Comparison of ENCODE assay signal across 1 cellular context in the genomic region with DNA sequence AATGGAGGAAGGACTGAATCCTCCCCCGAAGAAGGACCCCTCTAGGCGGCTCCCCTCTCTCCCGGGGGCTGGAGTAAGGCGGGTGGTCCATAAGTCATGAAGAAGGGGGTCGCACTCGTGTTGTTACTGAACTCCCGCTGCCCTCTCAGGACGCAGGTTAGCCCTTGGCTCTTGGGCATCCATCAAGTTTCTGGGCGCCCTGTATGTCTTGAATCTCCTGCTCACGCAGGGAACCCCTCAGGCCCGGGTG.
TF ChIP-seq lines count a peak whose summit lies in the region.

No MANE protein-coding gene starts in this region.

TF ChIP-seq in GM12878, 131 proteins besides CTCF, POLR2A, EP300 and RAD21:
- TF ChIP-seq HCFC1 (IDR thresholded peaks at IDR 0.05; ENCODE audit: low read length) = no peak
- TF ChIP-seq, protein P1, sequence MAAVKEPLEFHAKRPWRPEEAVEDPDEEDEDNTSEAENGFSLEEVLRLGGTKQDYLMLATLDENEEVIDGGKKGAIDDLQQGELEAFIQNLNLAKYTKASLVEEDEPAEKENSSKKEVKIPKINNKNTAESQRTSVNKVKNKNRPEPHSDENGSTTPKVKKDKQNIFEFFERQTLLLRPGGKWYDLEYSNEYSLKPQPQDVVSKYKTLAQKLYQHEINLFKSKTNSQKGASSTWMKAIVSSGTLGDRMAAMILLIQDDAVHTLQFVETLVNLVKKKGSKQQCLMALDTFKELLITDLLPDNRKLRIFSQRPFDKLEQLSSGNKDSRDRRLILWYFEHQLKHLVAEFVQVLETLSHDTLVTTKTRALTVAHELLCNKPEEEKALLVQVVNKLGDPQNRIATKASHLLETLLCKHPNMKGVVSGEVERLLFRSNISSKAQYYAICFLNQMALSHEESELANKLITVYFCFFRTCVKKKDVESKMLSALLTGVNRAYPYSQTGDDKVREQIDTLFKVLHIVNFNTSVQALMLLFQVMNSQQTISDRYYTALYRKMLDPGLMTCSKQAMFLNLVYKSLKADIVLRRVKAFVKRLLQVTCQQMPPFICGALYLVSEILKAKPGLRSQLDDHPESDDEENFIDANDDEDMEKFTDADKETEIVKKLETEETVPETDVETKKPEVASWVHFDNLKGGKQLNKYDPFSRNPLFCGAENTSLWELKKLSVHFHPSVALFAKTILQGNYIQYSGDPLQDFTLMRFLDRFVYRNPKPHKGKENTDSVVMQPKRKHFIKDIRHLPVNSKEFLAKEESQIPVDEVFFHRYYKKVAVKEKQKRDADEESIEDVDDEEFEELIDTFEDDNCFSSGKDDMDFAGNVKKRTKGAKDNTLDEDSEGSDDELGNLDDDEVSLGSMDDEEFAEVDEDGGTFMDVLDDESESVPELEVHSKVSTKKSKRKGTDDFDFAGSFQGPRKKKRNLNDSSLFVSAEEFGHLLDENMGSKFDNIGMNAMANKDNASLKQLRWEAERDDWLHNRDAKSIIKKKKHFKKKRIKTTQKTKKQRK (IDR thresholded peaks at IDR 0.05; ENCODE audit: low read depth, low read length) = no peak
- TF ChIP-seq EZH2 (IDR thresholded peaks at IDR 0.05; ENCODE audit: borderline replicate concordance, control insufficient read depth, low read depth, low read length) = no peak
- TF ChIP-seq CHD2 (IDR thresholded peaks at IDR 0.05; ENCODE audit: borderline replicate concordance, low read depth, low read length) = no peak
- TF ChIP-seq, protein P2, sequence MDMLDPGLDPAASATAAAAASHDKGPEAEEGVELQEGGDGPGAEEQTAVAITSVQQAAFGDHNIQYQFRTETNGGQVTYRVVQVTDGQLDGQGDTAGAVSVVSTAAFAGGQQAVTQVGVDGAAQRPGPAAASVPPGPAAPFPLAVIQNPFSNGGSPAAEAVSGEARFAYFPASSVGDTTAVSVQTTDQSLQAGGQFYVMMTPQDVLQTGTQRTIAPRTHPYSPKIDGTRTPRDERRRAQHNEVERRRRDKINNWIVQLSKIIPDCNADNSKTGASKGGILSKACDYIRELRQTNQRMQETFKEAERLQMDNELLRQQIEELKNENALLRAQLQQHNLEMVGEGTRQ (IDR thresholded peaks at IDR 0.05; ENCODE audit: borderline replicate concordance, low read depth, low read length) = no peak
- peak; percentile 37; the same call in 1 of the 2 replicates for TF ChIP-seq PAX5 (IDR thresholded peaks at IDR 0.05; ENCODE audit: borderline replicate concordance, low read depth, low read length)
- no peak for TF ChIP-seq SUPT20H (IDR thresholded peaks at IDR 0.05; ENCODE audit: borderline replicate concordance, control insufficient read depth, low read depth, low read length)
- peak; percentile 80 for TF ChIP-seq POLR2AphosphoS5 (IDR thresholded peaks at IDR 0.05; ENCODE audit: low read length)
- no peak for TF ChIP-seq NFXL1 (IDR thresholded peaks at IDR 0.05; ENCODE audit: borderline replicate concordance)
- no peak for TF ChIP-seq GATAD2B (conservative IDR thresholded peaks at IDR 0.05; ENCODE audit: low read depth)
- no peak for TF ChIP-seq NR2C2 (IDR thresholded peaks at IDR 0.05; ENCODE audit: borderline replicate concordance, control insufficient read depth, insufficient read length, low read depth)
- TF ChIP-seq SIN3A (IDR thresholded peaks at IDR 0.05; ENCODE audit: low read depth, low read length) = 0 out of 2 replicates have a peak, but pooled peaks have one; percentile 11
- TF ChIP-seq, protein P3, sequence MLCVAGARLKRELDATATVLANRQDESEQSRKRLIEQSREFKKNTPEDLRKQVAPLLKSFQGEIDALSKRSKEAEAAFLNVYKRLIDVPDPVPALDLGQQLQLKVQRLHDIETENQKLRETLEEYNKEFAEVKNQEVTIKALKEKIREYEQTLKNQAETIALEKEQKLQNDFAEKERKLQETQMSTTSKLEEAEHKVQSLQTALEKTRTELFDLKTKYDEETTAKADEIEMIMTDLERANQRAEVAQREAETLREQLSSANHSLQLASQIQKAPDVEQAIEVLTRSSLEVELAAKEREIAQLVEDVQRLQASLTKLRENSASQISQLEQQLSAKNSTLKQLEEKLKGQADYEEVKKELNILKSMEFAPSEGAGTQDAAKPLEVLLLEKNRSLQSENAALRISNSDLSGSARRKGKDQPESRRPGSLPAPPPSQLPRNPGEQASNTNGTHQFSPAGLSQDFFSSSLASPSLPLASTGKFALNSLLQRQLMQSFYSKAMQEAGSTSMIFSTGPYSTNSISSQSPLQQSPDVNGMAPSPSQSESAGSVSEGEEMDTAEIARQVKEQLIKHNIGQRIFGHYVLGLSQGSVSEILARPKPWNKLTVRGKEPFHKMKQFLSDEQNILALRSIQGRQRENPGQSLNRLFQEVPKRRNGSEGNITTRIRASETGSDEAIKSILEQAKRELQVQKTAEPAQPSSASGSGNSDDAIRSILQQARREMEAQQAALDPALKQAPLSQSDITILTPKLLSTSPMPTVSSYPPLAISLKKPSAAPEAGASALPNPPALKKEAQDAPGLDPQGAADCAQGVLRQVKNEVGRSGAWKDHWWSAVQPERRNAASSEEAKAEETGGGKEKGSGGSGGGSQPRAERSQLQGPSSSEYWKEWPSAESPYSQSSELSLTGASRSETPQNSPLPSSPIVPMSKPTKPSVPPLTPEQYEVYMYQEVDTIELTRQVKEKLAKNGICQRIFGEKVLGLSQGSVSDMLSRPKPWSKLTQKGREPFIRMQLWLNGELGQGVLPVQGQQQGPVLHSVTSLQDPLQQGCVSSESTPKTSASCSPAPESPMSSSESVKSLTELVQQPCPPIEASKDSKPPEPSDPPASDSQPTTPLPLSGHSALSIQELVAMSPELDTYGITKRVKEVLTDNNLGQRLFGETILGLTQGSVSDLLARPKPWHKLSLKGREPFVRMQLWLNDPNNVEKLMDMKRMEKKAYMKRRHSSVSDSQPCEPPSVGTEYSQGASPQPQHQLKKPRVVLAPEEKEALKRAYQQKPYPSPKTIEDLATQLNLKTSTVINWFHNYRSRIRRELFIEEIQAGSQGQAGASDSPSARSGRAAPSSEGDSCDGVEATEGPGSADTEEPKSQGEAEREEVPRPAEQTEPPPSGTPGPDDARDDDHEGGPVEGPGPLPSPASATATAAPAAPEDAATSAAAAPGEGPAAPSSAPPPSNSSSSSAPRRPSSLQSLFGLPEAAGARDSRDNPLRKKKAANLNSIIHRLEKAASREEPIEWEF (IDR thresholded peaks at IDR 0.05; ENCODE audit: insufficient replicate concordance, low read depth, low read length) = no peak
TF ChIP-seq in GM12878: peak in this region for 3.
